In the genomic region with DNA sequence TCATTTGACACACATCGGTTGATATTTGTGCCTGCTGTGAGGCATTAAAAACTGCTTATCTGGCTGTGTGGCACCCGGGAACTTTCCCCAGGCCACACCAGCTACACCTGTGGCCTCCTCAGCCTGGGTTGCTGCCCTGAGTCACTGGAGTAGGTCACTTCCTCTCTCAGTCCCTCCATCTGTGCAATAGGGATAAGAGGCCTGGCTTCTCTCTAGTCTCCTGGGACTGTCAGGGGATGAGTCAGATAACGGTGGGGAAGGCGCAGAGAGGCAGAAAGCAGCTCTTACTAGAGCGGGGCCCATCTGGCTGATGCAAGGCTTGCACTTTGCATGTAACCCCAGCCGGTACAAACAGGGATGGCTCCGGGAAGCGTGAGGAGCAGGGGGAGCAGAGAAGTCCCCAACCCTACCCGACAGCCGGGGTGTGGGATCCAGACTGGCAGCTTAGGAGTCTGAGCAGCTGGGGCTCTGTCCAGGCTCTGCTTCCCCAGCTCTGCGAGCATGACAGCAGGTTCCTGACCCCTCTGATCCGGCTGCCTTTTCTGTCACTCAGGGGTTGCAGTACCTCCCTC, we compare ENCODE assay signal across 8 cellular contexts. TPM values are rescaled to one million over a fixed set of nuclear protein-coding genes. Genes with fewer than 3 reads are reported as not detected.
A peak's percentile ranks its signal among the peaks of the same experiment; 100 is the strongest.
DNase-seq lines count a peak whose midpoint lies in the region; ATAC-seq and TF ChIP-seq lines count a peak whose summit lies in the region.

No MANE protein-coding gene starts in this region.

- intact Hi-C loops in activated T-helper 1 cell treated with anti-CD3 and anti-CD28 coated beads, Interleukin-12 subunit alpha, Interleukin-12 subunit beta, Interleukin-2, Interleukin-4 antibody, amounts not matched to agents 30 ng/mL and 10 ng/mL and 1 ng/mL, durations not matched to agents 14 hours and 24 hours and 36 hours (cut with micrococcal nuclease), result loop anchor here (1.0 kb wide), 6 partner anchors 8 to 59 kb away; no protein-coding TSS in a partner anchor

- TF ChIP-seq CTCF in fibroblast of pulmonary artery (IDR thresholded peaks at IDR 0.05; ENCODE audit: low read length, missing control alignments) (no peak), omental fat pad (IDR thresholded peaks at IDR 0.05) (no peak)

- H3K4me3 Mint-ChIP-seq in activated T-helper 1 cell treated with anti-CD3 and anti-CD28 coated beads, Interleukin-12 subunit alpha, Interleukin-12 subunit beta, Interleukin-2, Interleukin-4 antibody, amounts not matched to agents 30 ng/mL and 10 ng/mL and 1 ng/mL, durations not matched to agents 14 hours and 24 hours and 36 hours, result peak overlapping the region; percentile 83

- peak; percentile 64 for ATAC-seq in GM21576 (IDR thresholded peaks at IDR 0.05; ENCODE audit: unreplicated experiment)
- ATAC-seq in omental fat pad (ENCODE audit: low FRiP score), result peak; percentile 68

- peaks cover 63% of the 10 kb centered on the region for H3K4me1 Mint-ChIP-seq in activated T-helper 1 cell treated with anti-CD3 and anti-CD28 coated beads, Interleukin-12 subunit alpha, Interleukin-12 subunit beta, Interleukin-2, Interleukin-4 antibody, amounts not matched to agents 30 ng/mL and 10 ng/mL and 1 ng/mL, durations not matched to agents 14 hours and 24 hours and 36 hours (ENCODE audit: low read depth)

- H3K4me3 ChIP-seq in fibroblast of pulmonary artery (replicated peaks; ENCODE audit: low read depth, low read length), result peak overlapping the region; percentile 7

- H3K9me3 Mint-ChIP-seq in activated T-helper 1 cell treated with anti-CD3 and anti-CD28 coated beads, Interleukin-12 subunit alpha, Interleukin-12 subunit beta, Interleukin-2, Interleukin-4 antibody, amounts not matched to agents 30 ng/mL and 10 ng/mL and 1 ng/mL, durations not matched to agents 14 hours and 24 hours and 36 hours, result no peaks in the 10 kb centered on the region

- no peaks in the 10 kb centered on the region for H3K27me3 Mint-ChIP-seq in activated T-helper 1 cell treated with anti-CD3 and anti-CD28 coated beads, Interleukin-12 subunit alpha, Interleukin-12 subunit beta, Interleukin-2, Interleukin-4 antibody, amounts not matched to agents 30 ng/mL and 10 ng/mL and 1 ng/mL, durations not matched to agents 14 hours and 24 hours and 36 hours (ENCODE audit: insufficient read depth)

- peak overlapping the region; percentile 98 for H3K27ac Mint-ChIP-seq in activated T-helper 1 cell treated with anti-CD3 and anti-CD28 coated beads, Interleukin-12 subunit alpha, Interleukin-12 subunit beta, Interleukin-2, Interleukin-4 antibody, amounts not matched to agents 30 ng/mL and 10 ng/mL and 1 ng/mL, durations not matched to agents 14 hours and 24 hours and 36 hours

- H3K36me3 Mint-ChIP-seq in activated T-helper 1 cell treated with anti-CD3 and anti-CD28 coated beads, Interleukin-12 subunit alpha, Interleukin-12 subunit beta, Interleukin-2, Interleukin-4 antibody, amounts not matched to agents 30 ng/mL and 10 ng/mL and 1 ng/mL, durations not matched to agents 14 hours and 24 hours and 36 hours (ENCODE audit: low read depth), result no peaks in the 10 kb centered on the region

- DNase-seq in ELR (ENCODE audit: low read depth), result peak; percentile 100
- peak in 75 of 76 experiments; percentile 45 to 95 (median 83) for DNase-seq in HUDEP-2 (lab: John Stamatoyannopoulos, UW; ENCODE audit: unreplicated experiment in 76 of 76)
- DNase-seq in activated T-helper 1 cell treated with anti-CD3 and anti-CD28 coated beads, Interleukin-12 subunit alpha, Interleukin-12 subunit beta, Interleukin-2, Interleukin-4 antibody, amounts not matched to agents 30 ng/mL and 10 ng/mL and 1 ng/mL, durations not matched to agents 14 hours and 24 hours and 36 hours (ENCODE audit: low spot score), result no peak
- DNase-seq in fibroblast of pulmonary artery (ENCODE audit: low read depth), result peak; percentile 98
- DNase-seq in omental fat pad (ENCODE audit: low spot score), result no peak
- no peak for DNase-seq in NCI-H1105 treated with DMSO at 0.1 percent for 48 hours (lab: John Stamatoyannopoulos, UW)

TF ChIP-seq in PFSK-1, 5 proteins besides CTCF, POLR2A, EP300 and RAD21:
- TF ChIP-seq TAF1 (IDR thresholded peaks at IDR 0.05; ENCODE audit: borderline replicate concordance, insufficient read depth, low read length), result 0 out of 2 replicates have a peak, but pooled peaks have one; percentile 23
- no peak for TF ChIP-seq SIN3A (IDR thresholded peaks at IDR 0.05; ENCODE audit: borderline replicate concordance, insufficient read depth, low read length)
- TF ChIP-seq FOXP2 (optimal IDR thresholded peaks at IDR 0.05; ENCODE audit: borderline replicate concordance, extremely low read depth, extremely low read length, insufficient read depth), result no peak
- TF ChIP-seq POLR2AphosphoS5 (IDR thresholded peaks at IDR 0.05; ENCODE audit: low read depth, low read length), result peak; percentile 51; the same call in 1 of the 2 replicates
- TF ChIP-seq, protein P1, sequence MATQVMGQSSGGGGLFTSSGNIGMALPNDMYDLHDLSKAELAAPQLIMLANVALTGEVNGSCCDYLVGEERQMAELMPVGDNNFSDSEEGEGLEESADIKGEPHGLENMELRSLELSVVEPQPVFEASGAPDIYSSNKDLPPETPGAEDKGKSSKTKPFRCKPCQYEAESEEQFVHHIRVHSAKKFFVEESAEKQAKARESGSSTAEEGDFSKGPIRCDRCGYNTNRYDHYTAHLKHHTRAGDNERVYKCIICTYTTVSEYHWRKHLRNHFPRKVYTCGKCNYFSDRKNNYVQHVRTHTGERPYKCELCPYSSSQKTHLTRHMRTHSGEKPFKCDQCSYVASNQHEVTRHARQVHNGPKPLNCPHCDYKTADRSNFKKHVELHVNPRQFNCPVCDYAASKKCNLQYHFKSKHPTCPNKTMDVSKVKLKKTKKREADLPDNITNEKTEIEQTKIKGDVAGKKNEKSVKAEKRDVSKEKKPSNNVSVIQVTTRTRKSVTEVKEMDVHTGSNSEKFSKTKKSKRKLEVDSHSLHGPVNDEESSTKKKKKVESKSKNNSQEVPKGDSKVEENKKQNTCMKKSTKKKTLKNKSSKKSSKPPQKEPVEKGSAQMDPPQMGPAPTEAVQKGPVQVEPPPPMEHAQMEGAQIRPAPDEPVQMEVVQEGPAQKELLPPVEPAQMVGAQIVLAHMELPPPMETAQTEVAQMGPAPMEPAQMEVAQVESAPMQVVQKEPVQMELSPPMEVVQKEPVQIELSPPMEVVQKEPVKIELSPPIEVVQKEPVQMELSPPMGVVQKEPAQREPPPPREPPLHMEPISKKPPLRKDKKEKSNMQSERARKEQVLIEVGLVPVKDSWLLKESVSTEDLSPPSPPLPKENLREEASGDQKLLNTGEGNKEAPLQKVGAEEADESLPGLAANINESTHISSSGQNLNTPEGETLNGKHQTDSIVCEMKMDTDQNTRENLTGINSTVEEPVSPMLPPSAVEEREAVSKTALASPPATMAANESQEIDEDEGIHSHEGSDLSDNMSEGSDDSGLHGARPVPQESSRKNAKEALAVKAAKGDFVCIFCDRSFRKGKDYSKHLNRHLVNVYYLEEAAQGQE (IDR thresholded peaks at IDR 0.05; ENCODE audit: insufficient read depth in 1 of 2, low read depth in 2 of 2, low read length in 2 of 2), result no peak

RNA-seq across cellular contexts. Expression of a gene that starts 34.0 kb away (rescaled TPM):
- polyA plus RNA-seq in PFSK-1 (2012; ENCODE audit: insufficient read length, low read depth), result 39.8 TPM
- 32.4 and 38.0 TPM in 2 replicates for total RNA-seq in activated T-helper 1 cell treated with anti-CD3 and anti-CD28 coated beads, Interleukin-12 subunit alpha, Interleukin-12 subunit beta, Interleukin-2, Interleukin-4 antibody, amounts not matched to agents 30 ng/mL and 10 ng/mL and 1 ng/mL, durations not matched to agents 14 hours and 24 hours and 36 hours
- total RNA-seq in omental fat pad, result 10 to 100 TPM; 35.0 to 41.1 (median 36.5) TPM

RNA-seq across cellular contexts. Expression of a gene that starts 47.0 kb away (rescaled TPM):
- polyA plus RNA-seq in PFSK-1 (2012; ENCODE audit: insufficient read length, low read depth), result 670 TPM
- total RNA-seq in activated T-helper 1 cell treated with anti-CD3 and anti-CD28 coated beads, Interleukin-12 subunit alpha, Interleukin-12 subunit beta, Interleukin-2, Interleukin-4 antibody, amounts not matched to agents 30 ng/mL and 10 ng/mL and 1 ng/mL, durations not matched to agents 14 hours and 24 hours and 36 hours, result 178 and 183 TPM in 2 replicates
- total RNA-seq in omental fat pad, result 100 to 1,000 TPM in 3 of 4 donors, 10 to 100 TPM in 1; 56.2 to 527 (median 185) TPM

Comparison
In these comparisons a context has a peak if more than half of its experiments do, and no peak if none do; other contexts are left out.
1. DNase-seq: peak in ELR (single experiment), HUDEP-2 (75 of 76) and fibroblast of pulmonary artery (single experiment); none in activated T-helper 1 cell treated with anti-CD3 and anti-CD28 coated beads, Interleukin-12 subunit alpha, Interleukin-12 subunit beta, Interleukin-2, Interleukin-4 antibody, amounts not matched to agents 30 ng/mL and 10 ng/mL and 1 ng/mL, durations not matched to agents 14 hours and 24 hours and 36 hours (single experiment), omental fat pad (single experiment) and NCI-H1105 treated with DMSO at 0.1 percent for 48 hours (single experiment).